Comparison of ENCODE assay signal across 1 cellular context in genomic region chr6:138084904-138085838, GRCh38.
TF ChIP-seq lines count a peak whose summit lies in the region.

No MANE protein-coding gene starts in this region.

TF ChIP-seq in HepG2, 621 proteins besides CTCF, POLR2A, EP300 and RAD21 (continued from another document and continues in another):
- no peak for TF ChIP-seq DZIP1 (CRISPR knock-in tag; IDR thresholded peaks at IDR 0.05)
- peak; percentile 79 for TF ChIP-seq MLX (CRISPR knock-in tag; IDR thresholded peaks at IDR 0.05)
- TF ChIP-seq ZUFSP (CRISPR knock-in tag; IDR thresholded peaks at IDR 0.05; ENCODE audit: borderline replicate concordance): no peak
- peak; percentile 46; the same call in 1 of the 2 replicates for TF ChIP-seq HHEX (CRISPR knock-in tag; IDR thresholded peaks at IDR 0.05)
- no peak for TF ChIP-seq NFIB (CRISPR knock-in tag; IDR thresholded peaks at IDR 0.05; ENCODE audit: borderline replicate concordance)
- TF ChIP-seq PRDM15 (CRISPR knock-in tag; IDR thresholded peaks at IDR 0.05): no peak
- TF ChIP-seq JUND (CRISPR knock-in tag; IDR thresholded peaks at IDR 0.05): peak; percentile 78
- TF ChIP-seq ZNF280D (CRISPR knock-in tag; IDR thresholded peaks at IDR 0.05): 0 out of 2 replicates have a peak, but pooled peaks have one; percentile 22
- TF ChIP-seq AHR (CRISPR knock-in tag; IDR thresholded peaks at IDR 0.05): no peak
- peak; percentile 37; the same call in 1 of the 2 replicates for TF ChIP-seq HNF1B (CRISPR knock-in tag; IDR thresholded peaks at IDR 0.05)
- peak in 1 of 2 experiments; percentile 45; a peak in 1 of 4 replicates for TF ChIP-seq KLF16 (CRISPR knock-in tag; IDR thresholded peaks at IDR 0.05)
- TF ChIP-seq THAP8 (CRISPR knock-in tag; IDR thresholded peaks at IDR 0.05; ENCODE audit: borderline replicate concordance): no peak
- no peak for TF ChIP-seq HOXA9 (CRISPR knock-in tag; IDR thresholded peaks at IDR 0.05; ENCODE audit: borderline replicate concordance)
- no peak for TF ChIP-seq ZNF33A (CRISPR knock-in tag; IDR thresholded peaks at IDR 0.05; ENCODE audit: borderline replicate concordance)
- no peak for TF ChIP-seq ZHX2 (IDR thresholded peaks at IDR 0.05; ENCODE audit: low read depth)
- no peak for TF ChIP-seq ZHX2 (CRISPR knock-in tag; IDR thresholded peaks at IDR 0.05; ENCODE audit: borderline replicate concordance)
- TF ChIP-seq REPIN1 (CRISPR knock-in tag; IDR thresholded peaks at IDR 0.05; ENCODE audit: borderline replicate concordance, low read depth): peak; percentile 69; the same call in 1 of the 2 replicates
- no peak for TF ChIP-seq KDM5A (IDR thresholded peaks at IDR 0.05; ENCODE audit: borderline replicate concordance, low read length)
- TF ChIP-seq SALL2 (CRISPR knock-in tag; IDR thresholded peaks at IDR 0.05): no peak
- peak; percentile 58; the same call in 1 of the 2 replicates for TF ChIP-seq ZNF605 (CRISPR knock-in tag; IDR thresholded peaks at IDR 0.05)
- peak; percentile 68 for TF ChIP-seq MAX (IDR thresholded peaks at IDR 0.05)
- TF ChIP-seq MZF1 (CRISPR knock-in tag; IDR thresholded peaks at IDR 0.05; ENCODE audit: borderline replicate concordance): no peak
- no peak for TF ChIP-seq PAF1 (CRISPR knock-in tag; IDR thresholded peaks at IDR 0.05)
- TF ChIP-seq SETDB1 (CRISPR knock-in tag; IDR thresholded peaks at IDR 0.05; ENCODE audit: borderline replicate concordance): no peak
- no peak for TF ChIP-seq AKAP8 (CRISPR knock-in tag; IDR thresholded peaks at IDR 0.05)
- TF ChIP-seq ELK4 (CRISPR knock-in tag; IDR thresholded peaks at IDR 0.05; ENCODE audit: borderline replicate concordance): no peak
